Comparison of ENCODE assay signal across 18 cellular contexts in the genomic region with DNA sequence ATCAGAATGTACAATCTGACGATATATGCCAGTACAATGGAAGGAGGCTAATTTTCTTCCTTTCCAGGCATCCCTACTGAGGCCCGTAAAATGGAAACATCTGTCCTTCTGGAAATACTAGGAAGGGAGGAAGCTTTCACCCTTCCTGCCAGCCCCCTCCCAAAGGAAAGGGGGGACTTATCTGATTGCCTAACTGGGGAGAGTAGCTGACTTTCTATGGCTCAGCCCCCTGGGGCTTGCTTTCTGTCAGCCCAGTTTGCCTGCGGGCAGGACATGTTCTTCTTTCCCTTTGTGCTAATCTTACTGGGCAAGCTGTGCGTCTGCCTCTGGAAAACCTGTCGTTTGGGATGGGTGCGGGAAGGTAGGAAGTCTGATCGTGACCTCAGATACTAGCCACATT.
DNase-seq lines count a peak whose midpoint lies in the region; TF ChIP-seq lines count a peak whose summit lies in the region.
"Had no signal": no experiment of that assay in that cellular context is flagged by ENCODE, and none has a peak within 500 bp of the region (broad histone marks: within the 10 kb centered on the region; RNA-seq: fewer than 3 reads in every experiment).

No MANE protein-coding gene starts in this region.

- no peak overlapping the region for H2AFZ ChIP-seq in SK-N-SH (ENCODE audit: low read depth)
- no peak overlapping the region for H2AFZ ChIP-seq in neural progenitor cell (replicated peaks)
- H2AFZ ChIP-seq: PC-9 had no signal

- TF ChIP-seq RAD21 in SK-N-SH (IDR thresholded peaks at IDR 0.05; ENCODE audit: low read length): peak; percentile 30

- H3K36me3 Mint-ChIP-seq in neural progenitor cell: no peaks in the 10 kb centered on the region

- H3K36me3 ChIP-seq in BE2C (no peaks in the 10 kb centered on the region), SK-N-SH (replicated peaks in 1 of 2; ENCODE audit: control insufficient read depth in 1 of 2, insufficient read depth in 2 of 2, low read length in 1 of 2) (peaks cover 0 to 7% of the 10 kb centered on the region in 2 experiments), neural progenitor cell (no peaks in the 10 kb centered on the region)
- H3K36me3 ChIP-seq: BLaER1 treated with 17β-estradiol and CSF1 and Interleukin-3, amounts not matched to agents 10 nM and 100 nM; SJCRH30 had no signal

- H4K20me1 ChIP-seq in SK-N-SH (ENCODE audit: insufficient read depth) (0 out of 2 replicates have a peak, but pooled peaks cover 5% of the 10 kb centered on the region), neural progenitor cell (ENCODE audit: low read depth) (no peaks in the 10 kb centered on the region)
- H4K20me1 ChIP-seq: BLaER1 treated with 17β-estradiol and CSF1 and Interleukin-3, amounts not matched to agents 10 nM and 100 nM had no signal

- H3K4me3 Mint-ChIP-seq in neural progenitor cell: no peak overlapping the region
- H3K4me3 Mint-ChIP-seq: CD4-positive, alpha-beta T cell had no signal

- H3K9me3 Mint-ChIP-seq in neural progenitor cell: no peaks in the 10 kb centered on the region
- H3K9me3 Mint-ChIP-seq: CD4-positive, alpha-beta T cell had no signal

- no peak overlapping the region for H3K27ac Mint-ChIP-seq in neural progenitor cell
- H3K27ac Mint-ChIP-seq: CD4-positive, alpha-beta T cell had no signal

- no peaks in the 10 kb centered on the region for H3K9me2 ChIP-seq in SK-N-SH

- peaks cover 5% of the 10 kb centered on the region for H3K4me1 Mint-ChIP-seq in neural progenitor cell

- H3K4me2 ChIP-seq in SK-N-SH: no peak overlapping the region
- H3K4me2 ChIP-seq in neural progenitor cell: no peak overlapping the region
- H3K4me2 ChIP-seq: BLaER1 treated with 17β-estradiol and CSF1 and Interleukin-3, amounts not matched to agents 10 nM and 100 nM; PC-9 had no signal

- TF ChIP-seq CTCF in BE2C (IDR thresholded peaks at IDR 0.05; ENCODE audit: low read depth, low read length) (no peak), SK-N-SH (IDR thresholded peaks at IDR 0.05) (no peak), neural progenitor cell (IDR thresholded peaks at IDR 0.05) (no peak)

- H3K4me3 ChIP-seq in BE2C (ENCODE audit: low read depth, low read length): peak overlapping the region; percentile 12; the same call in 1 of the 2 replicates
- H3K4me3 ChIP-seq in SK-N-SH (ENCODE audit: low read depth in 2 of 2, low read length in 1 of 2): no peak overlapping the region
- H3K4me3 ChIP-seq in neural progenitor cell: no peak overlapping the region
- H3K4me3 ChIP-seq: BLaER1 treated with 17β-estradiol and CSF1 and Interleukin-3, amounts not matched to agents 10 nM and 100 nM; K562; PC-9; SJCRH30 had no signal

- peak; percentile 82 for DNase-seq in BE2C
- peak; percentile 79 for DNase-seq in SK-N-SH
- DNase-seq in iPS-NIHi7 (ENCODE audit: extremely low spot score): peak; percentile 12
- peak; percentile 3 for DNase-seq in neural progenitor cell (ENCODE audit: low spot score)
- no peak for DNase-seq in SKM-1 (lab: John Stamatoyannopoulos, UW; ENCODE audit: unreplicated experiment)
- DNase-seq in cerebellar nuclear complex (lab: John Stamatoyannopoulos, UW): no peak
- DNase-seq in activated T-cell treated with anti-CD3 and anti-CD28 coated beads, Interleukin-2, amount 50 U/mL, for 1 hour: no peak
- DNase-seq: CD4-positive, alpha-beta T cell; HCEC 1CT; MV-4-11; NCI-H1105; NCI-H2029; NCI-H446; NCI-H524 treated with DMSO at 0.1 percent for 48 hours; PC-9; SJCRH30 had no signal

- peaks cover 78% of the 10 kb centered on the region for H3K79me2 ChIP-seq in SK-N-SH (ENCODE audit: insufficient read depth)
- H3K79me2 ChIP-seq in neural progenitor cell (ENCODE audit: low read depth): no peaks in the 10 kb centered on the region

- H3K9me3 ChIP-seq in BE2C (no peaks in the 10 kb centered on the region), SK-N-SH (no peaks in the 10 kb centered on the region), neural progenitor cell (ENCODE audit: low read depth) (no peaks in the 10 kb centered on the region)
- H3K9me3 ChIP-seq: BLaER1 treated with 17β-estradiol and CSF1 and Interleukin-3, amounts not matched to agents 10 nM and 100 nM; SJCRH30 had no signal

- WGBS in SK-N-SH (ENCODE audit: low lambda C conversion rate): 64% methylated on average over 7 of the region's 7 CpGs

- H3K27me3 ChIP-seq in BE2C (no peaks in the 10 kb centered on the region), SK-N-SH (ENCODE audit: insufficient read depth) (no peaks in the 10 kb centered on the region), neural progenitor cell (no peaks in the 10 kb centered on the region)
- H3K27me3 ChIP-seq: BLaER1 treated with 17β-estradiol and CSF1 and Interleukin-3, amounts not matched to agents 10 nM and 100 nM; SJCRH30 had no signal

- peak in 1 of 2 experiments; percentile 95; a peak in 2 of 4 replicates for TF ChIP-seq EP300 in SK-N-SH (IDR thresholded peaks at IDR 0.05; ENCODE audit: borderline replicate concordance in 1 of 2, low read depth in 1 of 2, low read length in 1 of 2)

- peaks cover 4% of the 10 kb centered on the region for H3K27me3 Mint-ChIP-seq in neural progenitor cell (ENCODE audit: insufficient read depth, low read depth)
- H3K27me3 Mint-ChIP-seq: CD4-positive, alpha-beta T cell had no signal

- H3K4me1 ChIP-seq in BE2C (peaks cover 28% of the 10 kb centered on the region), SK-N-SH (ENCODE audit: control insufficient read depth in 1 of 2, insufficient read depth in 2 of 2, low read depth in 1 of 2, low read length in 1 of 2) (peaks cover 0 to 34% of the 10 kb centered on the region in 2 experiments; a peak in 2 of 4 replicates), neural progenitor cell (peaks cover 6% of the 10 kb centered on the region)
- H3K4me1 ChIP-seq: SJCRH30 had no signal

- no peaks in the 10 kb centered on the region for H3F3A ChIP-seq in SK-N-SH (replicated peaks; ENCODE audit: insufficient read depth)
- no peaks in the 10 kb centered on the region for H3F3A ChIP-seq in neural progenitor cell (ENCODE audit: low read depth)

- POLR2A ChIA-PET in SK-N-SH (lab: Yijun Ruan, JAX): no interaction called here

- H3K9ac ChIP-seq in SK-N-SH (no peak overlapping the region), neural progenitor cell (no peak overlapping the region)
- H3K9ac ChIP-seq: BLaER1 treated with 17β-estradiol and CSF1 and Interleukin-3, amounts not matched to agents 10 nM and 100 nM had no signal

- CTCF ChIA-PET in SK-N-SH (lab: Yijun Ruan, JAX): interaction anchor here (0.6 to 2.2 kb wide), 16 partner anchors 9 to 1061 kb away, joined by 3 to 9 read pairs (median 4); no protein-coding TSS in a partner anchor

- H3K27ac ChIP-seq in SK-N-SH (ENCODE audit: low read depth in 2 of 2, low read length in 1 of 2): peak overlapping the region in 1 of 2 experiments; percentile 87; a peak in 2 of 4 replicates
- H3K27ac ChIP-seq in neural progenitor cell: no peak overlapping the region
- H3K27ac ChIP-seq: BLaER1 treated with 17β-estradiol and CSF1 and Interleukin-3, amounts not matched to agents 10 nM and 100 nM; PC-9; SJCRH30 had no signal

TF ChIP-seq in SK-N-SH, 30 proteins besides CTCF, POLR2A, EP300 and RAD21:
- peak; percentile 74 for TF ChIP-seq CHD2 (IDR thresholded peaks at IDR 0.05; ENCODE audit: low read length, partially characterized antibody)
- TF ChIP-seq RXRA (IDR thresholded peaks at IDR 0.05; ENCODE audit: borderline replicate concordance, low read depth): no peak
- TF ChIP-seq MXI1 (IDR thresholded peaks at IDR 0.05; ENCODE audit: low read depth, low read length): no peak; the same call in 1 of the 2 replicates
- TF ChIP-seq FOXM1 (IDR thresholded peaks at IDR 0.05; ENCODE audit: low read depth): no peak
- TF ChIP-seq RFX5 (IDR thresholded peaks at IDR 0.05; ENCODE audit: low read length): no peak
- TF ChIP-seq GATA2 (CRISPR knock-in tag; IDR thresholded peaks at IDR 0.05): peak; percentile 97
- no peak for TF ChIP-seq YY1 (IDR thresholded peaks at IDR 0.05; ENCODE audit: low read depth)
- TF ChIP-seq FOXJ3 (CRISPR knock-in tag; IDR thresholded peaks at IDR 0.05): 0 out of 2 replicates have a peak, but pooled peaks have one; percentile 41
- peak; percentile 90 for TF ChIP-seq RCOR1 (IDR thresholded peaks at IDR 0.05; ENCODE audit: low read length)
- no peak for TF ChIP-seq NFIC (IDR thresholded peaks at IDR 0.05; ENCODE audit: borderline replicate concordance)
- TF ChIP-seq TCF12 (IDR thresholded peaks at IDR 0.05): peak; percentile 44; the same call in 1 of the 2 replicates
- TF ChIP-seq, protein P1, sequence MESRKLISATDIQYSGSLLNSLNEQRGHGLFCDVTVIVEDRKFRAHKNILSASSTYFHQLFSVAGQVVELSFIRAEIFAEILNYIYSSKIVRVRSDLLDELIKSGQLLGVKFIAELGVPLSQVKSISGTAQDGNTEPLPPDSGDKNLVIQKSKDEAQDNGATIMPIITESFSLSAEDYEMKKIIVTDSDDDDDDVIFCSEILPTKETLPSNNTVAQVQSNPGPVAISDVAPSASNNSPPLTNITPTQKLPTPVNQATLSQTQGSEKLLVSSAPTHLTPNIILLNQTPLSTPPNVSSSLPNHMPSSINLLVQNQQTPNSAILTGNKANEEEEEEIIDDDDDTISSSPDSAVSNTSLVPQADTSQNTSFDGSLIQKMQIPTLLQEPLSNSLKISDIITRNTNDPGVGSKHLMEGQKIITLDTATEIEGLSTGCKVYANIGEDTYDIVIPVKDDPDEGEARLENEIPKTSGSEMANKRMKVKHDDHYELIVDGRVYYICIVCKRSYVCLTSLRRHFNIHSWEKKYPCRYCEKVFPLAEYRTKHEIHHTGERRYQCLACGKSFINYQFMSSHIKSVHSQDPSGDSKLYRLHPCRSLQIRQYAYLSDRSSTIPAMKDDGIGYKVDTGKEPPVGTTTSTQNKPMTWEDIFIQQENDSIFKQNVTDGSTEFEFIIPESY (IDR thresholded peaks at IDR 0.05; ENCODE audit: borderline replicate concordance, low read depth): no peak
- no peak for TF ChIP-seq SIN3A (IDR thresholded peaks at IDR 0.05; ENCODE audit: borderline replicate concordance, low read depth, low read length)

Comparison
In these comparisons a context has a peak if more than half of its experiments do, and no peak if none do; other contexts are left out.
1. DNase-seq: peak in BE2C (single experiment), SK-N-SH (single experiment), iPS-NIHi7 (single experiment) and neural progenitor cell (single experiment); none in SKM-1 (single experiment), cerebellar nuclear complex (0 of 2) and activated T-cell treated with anti-CD3 and anti-CD28 coated beads, Interleukin-2, amount 50 U/mL, for 1 hour (single experiment).